Comparison of ENCODE assay signal across 8 cellular contexts in genomic region chr17:7253082-7253481, GRCh38. TPM values are rescaled to one million over a fixed set of nuclear protein-coding genes. Genes with fewer than 3 reads are reported as not detected.
DNase-seq lines count a peak whose midpoint lies in the region; FAIRE-seq and TF ChIP-seq lines count a peak whose summit lies in the region.

No MANE protein-coding gene starts in this region.

- no peak for TF ChIP-seq POLR2A in GM12892 (IDR thresholded peaks at IDR 0.05; ENCODE audit: low read depth, low read length)

- H3K36me3 ChIP-seq in ectodermal cell (ENCODE audit: control insufficient read depth, insufficient read depth, low read length) (peaks cover 18% of the 10 kb centered on the region), neural progenitor cell (peaks cover 3% of the 10 kb centered on the region)

- peaks cover 20% of the 10 kb centered on the region for H3K4me1 ChIP-seq in ectodermal cell (ENCODE audit: control insufficient read depth, insufficient read depth, low read length)
- H3K4me1 ChIP-seq in neural progenitor cell = peaks cover 16% of the 10 kb centered on the region

- H2AFZ ChIP-seq in neural progenitor cell (replicated peaks) = no peak overlapping the region

- H3F3A ChIP-seq in neural progenitor cell (ENCODE audit: low read depth) = peaks cover 18% of the 10 kb centered on the region

- peaks cover 46% of the 10 kb centered on the region for H3K79me2 ChIP-seq in neural progenitor cell (ENCODE audit: low read depth)

- H3K27me3 Mint-ChIP-seq in CD14-positive monocyte (ENCODE audit: low read depth in 3 of 3) = no peaks in the 10 kb centered on the region
- peaks cover 12% of the 10 kb centered on the region for H3K27me3 Mint-ChIP-seq in neural progenitor cell (ENCODE audit: insufficient read depth, low read depth)

- H3K9ac ChIP-seq in neural progenitor cell = peak overlapping the region; percentile 70

- no peaks in the 10 kb centered on the region for H3K9me3 ChIP-seq in ectodermal cell (ENCODE audit: control insufficient read depth, low read length)
- no peaks in the 10 kb centered on the region for H3K9me3 ChIP-seq in neural progenitor cell (ENCODE audit: low read depth)

- peaks cover 30 to 47% of the 10 kb centered on the region in 2 donors for H3K36me3 Mint-ChIP-seq in CD14-positive monocyte
- peaks cover 19% of the 10 kb centered on the region for H3K36me3 Mint-ChIP-seq in neural progenitor cell

- DNase-seq in CD14-positive monocyte (ENCODE audit: low spot score) (no peak), NCI-H82 treated with DMSO at 0.1 percent for 48 hours (lab: John Stamatoyannopoulos, UW; ENCODE audit: unreplicated experiment) (peak; percentile 67), neural progenitor cell (ENCODE audit: low spot score) (no peak), NCI-H1092 treated with DMSO at 0.1 percent for 48 hours (lab: John Stamatoyannopoulos, UW) (no peak), globus pallidus (ENCODE audit: low spot score) (no peak), GM12892 (ENCODE audit: insufficient read length) (no peak), kidney tubule cell (ENCODE audit: low spot score) (no peak)

- no peak overlapping the region for H3K27ac ChIP-seq in ectodermal cell (ENCODE audit: insufficient read depth, low read depth, low read length, poor library complexity, severe bottlenecking)
- H3K27ac ChIP-seq in neural progenitor cell = no peak overlapping the region

- H3K27ac Mint-ChIP-seq in CD14-positive monocyte (peak overlapping the region; percentile 99 to 100 (median 100)), neural progenitor cell (no peak overlapping the region)

- 89 to 90% methylated on average over 5 of the region's 5 CpGs for WGBS in ectodermal cell, 2 experiments

- peak overlapping the region; percentile 90 to 95 for H3K4me3 Mint-ChIP-seq in CD14-positive monocyte
- H3K4me3 Mint-ChIP-seq in neural progenitor cell = peak overlapping the region; percentile 89

- H3K27me3 ChIP-seq in ectodermal cell (ENCODE audit: control insufficient read depth, insufficient read depth, low read length, poor library complexity, severe bottlenecking) (no peaks in the 10 kb centered on the region), neural progenitor cell (no peaks in the 10 kb centered on the region)

- H4K20me1 ChIP-seq in neural progenitor cell (ENCODE audit: low read depth) = peaks cover 27% of the 10 kb centered on the region

- H3K4me3 ChIP-seq in ectodermal cell (ENCODE audit: insufficient read depth, low read depth, low read length) (peak overlapping the region; percentile 91), neural progenitor cell (peak overlapping the region; percentile 61)

- TF ChIP-seq CTCF in CD14-positive monocyte (IDR thresholded peaks at IDR 0.05) (no peak), neural progenitor cell (IDR thresholded peaks at IDR 0.05) (no peak)

- H3K9me3 Mint-ChIP-seq in CD14-positive monocyte = no peaks in the 10 kb centered on the region
- H3K9me3 Mint-ChIP-seq in neural progenitor cell = no peaks in the 10 kb centered on the region

- no peak for FAIRE-seq in GM12892 (lab: Jason Lieb, UNC)

- intact Hi-C loops in CD14-positive monocyte (cut with micrococcal nuclease) = loop anchor here (2.0 to 10.0 kb wide), 5 partner anchors 36 to 312 kb away; partner anchors contain the start of genes EIF5A (in 2 of the 2), ACADVL (in 1 of the 2), DLG4 (in 1 of the 2) and SENP3 (in 1 of the 2)

- H3K4me1 Mint-ChIP-seq in CD14-positive monocyte (peaks cover 34% of the 10 kb centered on the region), neural progenitor cell (peaks cover 34% of the 10 kb centered on the region)

- peak overlapping the region; percentile 87 for H3K4me2 ChIP-seq in neural progenitor cell

RNA-seq across cellular contexts. Expression of gene ELP5, which starts 1.1 kb away (rescaled TPM):
- polyA plus RNA-seq in CD14-positive monocyte = 10 to 100 TPM; 44.1 to 49.5 TPM
- 81.5 TPM for polyA plus RNA-seq in ectodermal cell (2013, experiment 1 of 4)
- 74.1 TPM for polyA plus RNA-seq in ectodermal cell (2013, experiment 2 of 4)
- 62.5 TPM for polyA plus RNA-seq in ectodermal cell (2013, experiment 3 of 4)
- polyA plus RNA-seq in ectodermal cell (2013, experiment 4 of 4) = 69.5 TPM
- 17.5 and 42.2 TPM in 2 replicates for total RNA-seq in neural progenitor cell (ENCODE audit: low replicate concordance)
- 49.5 TPM for polyA plus RNA-seq in GM12892 (2012; ENCODE audit: missing spikeins)

RNA-seq across cellular contexts. Expression of gene CTDNEP1, which starts 1.5 kb away (rescaled TPM):
- polyA plus RNA-seq in CD14-positive monocyte = 10 to 100 TPM; 29.5 to 38.3 TPM
- 145 TPM for polyA plus RNA-seq in ectodermal cell (2013, experiment 1 of 4)
- polyA plus RNA-seq in ectodermal cell (2013, experiment 2 of 4) = 143 TPM
- polyA plus RNA-seq in ectodermal cell (2013, experiment 3 of 4) = 125 TPM
- polyA plus RNA-seq in ectodermal cell (2013, experiment 4 of 4) = 134 TPM
- total RNA-seq in neural progenitor cell (ENCODE audit: low replicate concordance) = 46.5 and 55.3 TPM in 2 replicates
- polyA plus RNA-seq in GM12892 (2012; ENCODE audit: missing spikeins) = 80.4 TPM

RNA-seq across cellular contexts. Expression of gene CLDN7, which starts 9.2 kb away (rescaled TPM):
- 1 to 10 TPM in 1 of 2 donors, under 1 TPM in 1; 0.49 to 2.1 TPM for polyA plus RNA-seq in CD14-positive monocyte
- 0.28 TPM for polyA plus RNA-seq in ectodermal cell (2013, experiment 1 of 4)
- 0.96 TPM for polyA plus RNA-seq in ectodermal cell (2013, experiment 2 of 4)
- 0.64 TPM for polyA plus RNA-seq in ectodermal cell (2013, experiment 3 of 4)
- 0.77 TPM for polyA plus RNA-seq in ectodermal cell (2013, experiment 4 of 4)
- 0.32 and 1.3 TPM in 2 replicates for total RNA-seq in neural progenitor cell (ENCODE audit: low replicate concordance)
- not detected for polyA plus RNA-seq in GM12892 (2012; ENCODE audit: missing spikeins)

RNA-seq across cellular contexts. Expression of gene GABARAP, which starts 10.8 kb away (rescaled TPM):
- 1,000 to 10,000 TPM; 2,814 to 2,937 TPM for polyA plus RNA-seq in CD14-positive monocyte
- polyA plus RNA-seq in ectodermal cell (2013, experiment 1 of 4) = 564 TPM
- 562 TPM for polyA plus RNA-seq in ectodermal cell (2013, experiment 2 of 4)
- 520 TPM for polyA plus RNA-seq in ectodermal cell (2013, experiment 3 of 4)
- polyA plus RNA-seq in ectodermal cell (2013, experiment 4 of 4) = 589 TPM
- 225 and 276 TPM in 2 replicates for total RNA-seq in neural progenitor cell (ENCODE audit: low replicate concordance)
- 238 TPM for polyA plus RNA-seq in GM12892 (2012; ENCODE audit: missing spikeins)

RNA-seq across cellular contexts. Expression of gene PHF23, which starts 13.8 kb away (rescaled TPM):
- 10 to 100 TPM; 12.0 to 12.9 TPM for polyA plus RNA-seq in CD14-positive monocyte
- polyA plus RNA-seq in ectodermal cell (2013, experiment 1 of 4) = 89.7 TPM
- 99.3 TPM for polyA plus RNA-seq in ectodermal cell (2013, experiment 2 of 4)
- 72.2 TPM for polyA plus RNA-seq in ectodermal cell (2013, experiment 3 of 4)
- 85.3 TPM for polyA plus RNA-seq in ectodermal cell (2013, experiment 4 of 4)
- 31.6 and 59.1 TPM in 2 replicates for total RNA-seq in neural progenitor cell (ENCODE audit: low replicate concordance)
- polyA plus RNA-seq in GM12892 (2012; ENCODE audit: missing spikeins) = 20.0 TPM
